In the genomic region with DNA sequence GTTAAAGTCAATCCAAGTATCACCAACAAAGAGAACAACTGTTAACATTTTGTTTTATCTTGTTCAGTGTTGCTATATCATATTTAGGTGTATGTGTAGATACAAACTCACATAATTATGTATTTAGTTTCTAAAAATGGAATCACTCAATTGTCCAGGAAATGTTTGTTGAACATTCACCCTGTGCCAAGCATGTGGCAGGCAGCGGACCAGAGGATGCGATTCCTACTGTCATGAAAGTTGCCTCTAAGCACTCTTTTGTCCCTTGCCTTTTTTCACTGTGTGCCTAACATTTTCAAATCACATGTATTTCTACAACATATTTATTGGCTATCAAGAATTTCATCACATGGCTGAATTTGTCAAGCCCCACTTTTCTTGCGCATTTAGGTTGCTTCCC, we compare ENCODE assay signal across 20 cellular contexts. TPM values are rescaled to one million over a fixed set of nuclear protein-coding genes. Genes with fewer than 3 reads are reported as not detected.
"Had no signal": no experiment of that assay in that cellular context is flagged by ENCODE, and none has a peak within 500 bp of the region (broad histone marks: within the 10 kb centered on the region; RNA-seq: fewer than 3 reads in every experiment).

No MANE protein-coding gene starts in this region.

- H3K9me3 ChIP-seq: ovary, right atrium auricular region, sigmoid colon, suprapubic skin, tibial artery had no signal

- ATAC-seq: effector memory CD8-positive, alpha-beta T cell; gastroesophageal sphincter; left cardiac atrium had no signal

- H3K27me3 ChIP-seq: esophagus muscularis mucosa, ovary, right atrium auricular region, sigmoid colon, tibial artery had no signal

- H3K4me3 ChIP-seq: esophagus muscularis mucosa, gastroesophageal sphincter, ovary, right atrium auricular region, sigmoid colon, skin epidermis, suprapubic skin, tibial artery had no signal

- H3K9me3 Mint-ChIP-seq: central memory CD8-positive, alpha-beta T cell; effector memory CD8-positive, alpha-beta T cell; naive B cell had no signal

- DNase-seq: effector memory CD8-positive, alpha-beta T cell; glutamatergic neuron; kidney; left cardiac atrium; mesendoderm; naive B cell; ovary; stimulated activated CD4-positive, alpha-beta T cell treated with anti-CD3 and anti-CD28 coated beads, Interleukin-2, amount 100 ng/mL, for 24 hours; stimulated activated CD4-positive, alpha-beta T cell treated with anti-CD3 and anti-CD28 coated beads, Interleukin-4, amount 100 ng/mL, for 4 hours; stimulated activated naive CD4-positive, alpha-beta T cell treated with Interleukin-2 at 50 U/mL for 16 hours; tibial artery had no signal

- H3K27ac Mint-ChIP-seq: effector memory CD8-positive, alpha-beta T cell; naive B cell had no signal

- H3K36me3 ChIP-seq: esophagus muscularis mucosa, gastroesophageal sphincter, ovary, right atrium auricular region, sigmoid colon, suprapubic skin, tibial artery had no signal

- H3K4me1 Mint-ChIP-seq: central memory CD8-positive, alpha-beta T cell had no signal

- H3K4me1 ChIP-seq: esophagus muscularis mucosa, gastroesophageal sphincter, right atrium auricular region, sigmoid colon, suprapubic skin had no signal

- H3K4me3 Mint-ChIP-seq: central memory CD8-positive, alpha-beta T cell; effector memory CD8-positive, alpha-beta T cell had no signal

- H3K27ac ChIP-seq: epithelial cell of prostate, esophagus muscularis mucosa, gastroesophageal sphincter, ovary, right atrium auricular region, sigmoid colon, skin epidermis, suprapubic skin, tibial artery had no signal

- H3K36me3 Mint-ChIP-seq: naive B cell had no signal

RNA-seq across cellular contexts. Expression of gene TGM2, which starts 16.9 kb away (rescaled TPM):
- polyA plus RNA-seq: neural cell had no signal
